30 cellular contexts compared by ENCODE assay signal in the genomic region with DNA sequence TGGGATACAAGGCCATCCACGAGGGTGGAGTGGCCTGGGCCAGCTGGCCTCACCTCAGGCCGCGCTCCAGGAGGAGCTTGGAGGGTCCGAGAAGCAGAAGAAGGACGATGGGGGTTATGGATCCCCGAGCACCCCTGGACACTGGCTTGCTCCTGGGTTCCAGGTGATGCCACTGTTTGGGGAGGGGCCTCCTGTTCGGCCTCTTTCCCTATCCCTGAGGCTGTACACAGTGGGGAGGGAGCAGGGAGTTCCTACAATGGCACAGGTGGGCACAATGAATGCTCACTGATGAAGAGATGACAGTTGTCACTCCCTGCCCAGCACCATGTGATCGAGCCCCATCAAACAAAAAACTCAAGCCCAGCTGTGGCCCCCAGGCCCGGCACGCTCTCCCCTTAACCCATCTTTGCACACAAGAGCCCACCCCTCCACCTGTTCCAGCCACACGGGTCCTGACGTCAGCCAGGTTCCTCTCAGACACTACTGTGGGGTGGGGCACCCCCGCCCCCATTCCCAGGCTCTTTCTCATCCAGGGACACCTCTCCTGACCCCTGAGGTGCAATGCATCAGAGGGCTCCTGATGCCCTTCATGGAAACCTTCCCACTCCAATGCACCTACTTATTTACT.
"Had no signal": no experiment of that assay in that cellular context is flagged by ENCODE, and none has a peak within 500 bp of the region (broad histone marks: within the 10 kb centered on the region; RNA-seq: fewer than 3 reads in every experiment).

No MANE protein-coding gene starts in this region.

- ATAC-seq: activated CD8-positive, alpha-beta memory T cell treated with anti-CD3 and anti-CD28 coated beads, Interleukin-2, amount 10 ng/mL, durations not matched to agents 7 days and 5 days; gastrocnemius medialis; left colon; naive thymus-derived CD4-positive, alpha-beta T cell; stimulated activated naive B cell treated with anti-CD40 and anti-IgM and Interleukin-4, amounts not matched to agents 10 μg/mL and 1 μg/mL and 100 μg/mL, for 72 hours; T-helper 17 cell; upper lobe of right lung had no signal

- H3K27me3 ChIP-seq: colonic mucosa had no signal

- H3K36me3 Mint-ChIP-seq: activated CD8-positive, alpha-beta memory T cell treated with anti-CD3 and anti-CD28 coated beads, Interleukin-2, amount 10 ng/mL, durations not matched to agents 7 days and 5 days; activated naive CD8-positive, alpha-beta T cell; memory B cell; naive thymus-derived CD4-positive, alpha-beta T cell; stimulated activated naive B cell treated with anti-CD40 and anti-IgM and Interleukin-4, amounts not matched to agents 10 μg/mL and 1 μg/mL and 100 μg/mL, for 72 hours had no signal

- H3K27ac ChIP-seq: colonic mucosa, gastrocnemius medialis, hepatocyte, sigmoid colon, suprapubic skin, tibial artery, upper lobe of right lung had no signal

- DNase-seq: activated CD4-positive, alpha-beta memory T cell treated with anti-CD3 and anti-CD28 coated beads, Interleukin-2, amount 10 ng/mL, durations not matched to agents 7 days and 5 days; activated CD4-positive, alpha-beta T cell treated with anti-CD3 and anti-CD28 coated beads, Interleukin-2, amount 10 ng/mL, durations not matched to agents 24 days and 14 days; activated CD4-positive, CD25-positive, alpha-beta regulatory T cell treated with anti-CD3 and anti-CD28 coated beads, Interleukin-2, amount 50 U/mL, for 72 hours; activated CD8-positive, alpha-beta memory T cell treated with anti-CD3 and anti-CD28 coated beads, Interleukin-2, amount 10 ng/mL, durations not matched to agents 7 days and 5 days; activated T-cell treated with anti-CD3 and anti-CD28 coated beads, Interleukin-2, amount 50 U/mL, for 48 hours; colonic mucosa; effector CD8-positive, alpha-beta T cell; gastrocnemius medialis; islet precursor cell; left colon; midbrain; naive thymus-derived CD4-positive, alpha-beta T cell; retina; sigmoid colon; SK-N-SH; small intestine; stimulated activated CD4-positive, alpha-beta T cell treated with anti-CD3 and anti-CD28 coated beads, Interleukin-1b, Interleukin-23, amount 100 ng/mL, for 48 hours; stimulated activated CD4-positive, alpha-beta T cell treated with anti-CD3 and anti-CD28 coated beads, Interleukin-4, amount 100 ng/mL, for 4 hours; stimulated activated CD8-positive, alpha-beta memory T cell treated with anti-CD3 and anti-CD28 coated beads, Interleukin-4, amount 100 ng/mL, for 48 hours; stimulated activated naive B cell treated with anti-CD40 and anti-IgM and Interleukin-4, amounts not matched to agents 10 μg/mL and 1 μg/mL and 100 μg/mL, for 72 hours; T-helper 17 cell; T1000; tibial artery; upper lobe of right lung had no signal

- H3K9me3 ChIP-seq: colonic mucosa, gastrocnemius medialis, sigmoid colon, SK-N-SH, suprapubic skin, tibial artery, upper lobe of right lung had no signal

- H3K4me2 ChIP-seq: hepatocyte, SK-N-SH had no signal

- H3K27ac Mint-ChIP-seq: activated CD4-positive, alpha-beta memory T cell treated with anti-CD3 and anti-CD28 coated beads, Interleukin-2, amount 10 ng/mL, durations not matched to agents 7 days and 5 days; activated CD4-positive, alpha-beta T cell treated with anti-CD3 and anti-CD28 coated beads, Interleukin-2, amount 10 ng/mL, durations not matched to agents 24 days and 14 days; activated CD8-positive, alpha-beta memory T cell treated with anti-CD3 and anti-CD28 coated beads, Interleukin-2, amount 10 ng/mL, durations not matched to agents 7 days and 5 days; activated naive CD8-positive, alpha-beta T cell; activated T-helper 2 cell treated with anti-CD3 and anti-CD28 coated beads, Interferon-gamma antibody, Interleukin-2, Interleukin-4, amounts not matched to agents 10 μg/mL and 5 μg/mL and 100 μg/mL, durations not matched to agents 14 hours and 24 hours and 36 hours; memory B cell; stimulated activated naive B cell treated with anti-CD40 and anti-IgM and Interleukin-4, amounts not matched to agents 10 μg/mL and 1 μg/mL and 100 μg/mL, for 72 hours; T-helper 17 cell had no signal

- H3K9ac ChIP-seq: SK-N-SH had no signal

- H3K36me3 ChIP-seq: colonic mucosa, gastrocnemius medialis, sigmoid colon, suprapubic skin, tibial artery, upper lobe of right lung had no signal

- H3K4me1 ChIP-seq: colonic mucosa, gastrocnemius medialis, sigmoid colon, suprapubic skin, upper lobe of right lung had no signal

- H3K4me3 Mint-ChIP-seq: activated CD4-positive, alpha-beta memory T cell treated with anti-CD3 and anti-CD28 coated beads, Interleukin-2, amount 10 ng/mL, durations not matched to agents 7 days and 5 days; activated CD4-positive, alpha-beta T cell treated with anti-CD3 and anti-CD28 coated beads, Interleukin-2, amount 10 ng/mL, durations not matched to agents 24 days and 14 days; activated CD8-positive, alpha-beta memory T cell treated with anti-CD3 and anti-CD28 coated beads, Interleukin-2, amount 10 ng/mL, durations not matched to agents 7 days and 5 days; activated naive CD8-positive, alpha-beta T cell; memory B cell; stimulated activated naive B cell treated with anti-CD40 and anti-IgM and Interleukin-4, amounts not matched to agents 10 μg/mL and 1 μg/mL and 100 μg/mL, for 72 hours; T-helper 17 cell had no signal

- H3K4me3 ChIP-seq: colonic mucosa, gastrocnemius medialis, hepatocyte, sigmoid colon, suprapubic skin, tibial artery, upper lobe of right lung had no signal

- H3K9me3 Mint-ChIP-seq: activated CD4-positive, alpha-beta memory T cell treated with anti-CD3 and anti-CD28 coated beads, Interleukin-2, amount 10 ng/mL, durations not matched to agents 7 days and 5 days; activated CD4-positive, alpha-beta T cell treated with anti-CD3 and anti-CD28 coated beads, Interleukin-2, amount 10 ng/mL, durations not matched to agents 24 days and 14 days; activated T-helper 2 cell treated with anti-CD3 and anti-CD28 coated beads, Interferon-gamma antibody, Interleukin-2, Interleukin-4, amounts not matched to agents 10 μg/mL and 5 μg/mL and 100 μg/mL, durations not matched to agents 14 hours and 24 hours and 36 hours; central memory CD8-positive, alpha-beta T cell; memory B cell; stimulated activated naive B cell treated with anti-CD40 and anti-IgM and Interleukin-4, amounts not matched to agents 10 μg/mL and 1 μg/mL and 100 μg/mL, for 72 hours had no signal
